8 cellular contexts compared by ENCODE assay signal in the genomic region with DNA sequence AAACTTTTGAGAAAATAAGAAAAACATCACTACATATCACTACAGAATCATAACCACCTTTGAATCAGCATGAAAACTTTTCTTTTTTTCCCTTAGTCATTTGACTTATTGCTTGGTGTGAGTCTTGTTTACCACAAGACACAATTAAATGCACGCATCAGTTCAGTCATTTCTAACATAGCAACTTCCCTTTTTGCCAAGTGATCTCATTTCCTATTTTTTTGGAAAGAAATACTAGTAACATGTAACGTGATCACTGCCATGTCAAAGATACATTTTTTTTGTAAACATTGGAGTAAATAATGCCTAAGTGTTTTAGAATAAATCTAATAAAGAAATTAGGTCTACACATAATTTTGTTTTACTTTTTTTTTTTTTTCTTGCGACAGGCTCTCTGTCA. TPM values are rescaled to one million over a fixed set of nuclear protein-coding genes. Genes with fewer than 3 reads are reported as not detected.
DNase-seq lines count a peak whose midpoint lies in the region; ATAC-seq and TF ChIP-seq lines count a peak whose summit lies in the region.

No MANE protein-coding gene starts in this region.

- peaks cover 11% of the 10 kb centered on the region for H3K27me3 Mint-ChIP-seq in memory B cell

- H3K36me3 Mint-ChIP-seq in memory B cell = no peaks in the 10 kb centered on the region

- no peak overlapping the region for H3K27ac ChIP-seq in thyroid gland

- no peaks in the 10 kb centered on the region for H3K9me3 Mint-ChIP-seq in memory B cell

- H3K36me3 ChIP-seq in thyroid gland (no peaks in the 10 kb centered on the region), MG63 (no peaks in the 10 kb centered on the region)

- peak; percentile 84 for ATAC-seq in GM18520 (IDR thresholded peaks at IDR 0.05; ENCODE audit: unreplicated experiment)
- ATAC-seq in HG02610 (IDR thresholded peaks at IDR 0.05; ENCODE audit: unreplicated experiment) = peak; percentile 89
- ATAC-seq in memory B cell (ENCODE audit: low read depth) = peak; percentile 48

- no peaks in the 10 kb centered on the region for H3K9me3 ChIP-seq in thyroid gland
- H3K9me3 ChIP-seq in MG63 = no peaks in the 10 kb centered on the region

- no peak overlapping the region for H3K4me3 Mint-ChIP-seq in memory B cell

- peaks cover 12 to 23% of the 10 kb centered on the region in 2 donors for H3K4me1 ChIP-seq in thyroid gland

- WGBS in thyroid gland, 2 donors = 60 to 71% methylated on average over 3 of the region's 3 CpGs

- no peak for TF ChIP-seq CTCF in NB4 (IDR thresholded peaks at IDR 0.05; ENCODE audit: low read depth, low read length)
- TF ChIP-seq CTCF in thyroid gland (IDR thresholded peaks at IDR 0.05) = no peak

- DNase-seq in NB4 (ENCODE audit: low read depth) = peak; percentile 88
- no peak for DNase-seq in memory B cell (ENCODE audit: low spot score in 2 of 2)
- DNase-seq in NCI-H82 treated with DMSO at 0.1 percent for 48 hours (lab: John Stamatoyannopoulos, UW; ENCODE audit: unreplicated experiment) = no peak
- DNase-seq in thyroid gland = no peak
- no peak for DNase-seq in NCI-H1105 (lab: John Stamatoyannopoulos, UW)
- no peak for DNase-seq in MG63

- no peak overlapping the region for H3K27ac Mint-ChIP-seq in memory B cell

- no peaks in the 10 kb centered on the region for H3K27me3 ChIP-seq in thyroid gland
- no peaks in the 10 kb centered on the region for H3K27me3 ChIP-seq in MG63

- peaks cover 3% of the 10 kb centered on the region for H3K4me1 Mint-ChIP-seq in memory B cell

- TF ChIP-seq POLR2A in NB4 (IDR thresholded peaks at IDR 0.05; ENCODE audit: extremely low read depth, insufficient read length) (no peak), thyroid gland (IDR thresholded peaks at IDR 0.05) (no peak)

- H3K4me3 ChIP-seq in NB4 (ENCODE audit: low read depth, low read length) = no peak overlapping the region
- no peak overlapping the region for H3K4me3 ChIP-seq in thyroid gland (replicated peaks in 1 of 3)
- no peak overlapping the region for H3K4me3 ChIP-seq in MG63

- intact Hi-C loops in thyroid gland (cut with DNase I) = no loop called here

RNA-seq across cellular contexts. Expression of a gene that starts 5.1 kb away (rescaled TPM):
- total RNA-seq in thyroid gland = 1 to 10 TPM; 1.4 to 3.8 (median 2.7) TPM
- total RNA-seq in MG63 (2014; rRNA removed; shearing (Covaris generic); ENCODE audit: low replicate concordance) = 4.5 and 12.3 TPM in 2 replicates
